Comparison of ENCODE assay signal across 8 cellular contexts in genomic region chr2:109614715-109615636, GRCh38. TPM values are rescaled to one million over a fixed set of nuclear protein-coding genes. Genes with fewer than 3 reads are reported as not detected.
A peak's percentile ranks its signal among the peaks of the same experiment; 100 is the strongest.
DNase-seq lines count a peak whose midpoint lies in the region; ATAC-seq, FAIRE-seq and TF ChIP-seq lines count a peak whose summit lies in the region.

No MANE protein-coding gene starts in this region.

- CTCF ChIA-PET in WTC11 (lab: Charles Lee), result interaction anchor here (1.1 to 2.6 kb wide), 3 partner anchors 48 to 101 kb away, joined by 3 to 20 read pairs (median 5); no protein-coding TSS in a partner anchor

- peak overlapping the region; percentile 83 for H3K4me3 Mint-ChIP-seq in WTC11

- no peak overlapping the region for H3K27ac Mint-ChIP-seq in WTC11

- no peaks in the 10 kb centered on the region for H3K36me3 Mint-ChIP-seq in WTC11

- 1% methylated on average over 86 of the region's 90 CpGs for WGBS in smooth muscle cell (ENCODE audit: low lambda C conversion rate)

- peak overlapping the region; percentile 44 for H3K9ac ChIP-seq in smooth muscle cell (ENCODE audit: low read depth)

- peaks cover 54% of the 10 kb centered on the region for H4K20me1 ChIP-seq in smooth muscle cell (ENCODE audit: low read depth)

- ATAC-seq in WTC11, result no peak
- ATAC-seq in HG03159 (IDR thresholded peaks at IDR 0.05; ENCODE audit: unreplicated experiment), result no peak

- H3K27ac ChIP-seq in smooth muscle cell (ENCODE audit: low read depth), result peak overlapping the region; percentile 57

- H3F3A ChIP-seq in smooth muscle cell (ENCODE audit: low read depth), result peaks cover 19% of the 10 kb centered on the region

- H2AFZ ChIP-seq in smooth muscle cell (ENCODE audit: low read depth), result no peak overlapping the region

- POLR2A ChIA-PET in WTC11 (lab: Charles Lee), result interaction anchor here (0.6 to 1.9 kb wide), 7 partner anchors 14 to 79 kb away, joined by 3 to 8 read pairs (median 4); no protein-coding TSS in a partner anchor

- DNase-seq in NCI-H524 (lab: John Stamatoyannopoulos, UW) (peak; percentile 12 to 16), NCI-H524 treated with DMSO at 0.1 percent for 48 hours (lab: John Stamatoyannopoulos, UW) (no peak), WTC11 (ENCODE audit: low spot score) (peak; percentile 36), smooth muscle cell (lab: John Stamatoyannopoulos, UW; ENCODE audit: unreplicated experiment) (no peak), ureter (ENCODE audit: low spot score) (no peak), GM12891 (ENCODE audit: insufficient read length, low spot score) (no peak)

- H3K27me3 ChIP-seq in smooth muscle cell (ENCODE audit: low read depth), result no peaks in the 10 kb centered on the region

- TF ChIP-seq CTCF in WTC11 (IDR thresholded peaks at IDR 0.05) (no peak), smooth muscle cell (IDR thresholded peaks at IDR 0.05; ENCODE audit: borderline replicate concordance, insufficient read depth, poor library complexity, severe bottlenecking) (no peak)

- peaks cover 37% of the 10 kb centered on the region for H3K4me1 Mint-ChIP-seq in WTC11

- H3K9me3 ChIP-seq in smooth muscle cell (replicated peaks; ENCODE audit: low read depth), result no peaks in the 10 kb centered on the region

- no peaks in the 10 kb centered on the region for H3K9me3 Mint-ChIP-seq in WTC11

- no peak for TF ChIP-seq POLR2A in GM12891 (IDR thresholded peaks at IDR 0.05; ENCODE audit: low read depth, low read length)

- H3K4me3 ChIP-seq in iPS-11a (ENCODE audit: low read depth, low read length), result peak overlapping the region; percentile 54
- peak overlapping the region; percentile 87 for H3K4me3 ChIP-seq in smooth muscle cell

- peaks cover 22% of the 10 kb centered on the region for H3K4me1 ChIP-seq in smooth muscle cell (ENCODE audit: low read depth)

- H3K36me3 ChIP-seq in smooth muscle cell (ENCODE audit: low read depth), result no peaks in the 10 kb centered on the region

- peak overlapping the region; percentile 92 for H3K4me2 ChIP-seq in smooth muscle cell

- H3K27me3 Mint-ChIP-seq in WTC11 (ENCODE audit: low read depth), result peaks cover 14% of the 10 kb centered on the region

- peaks cover 60% of the 10 kb centered on the region for H3K79me2 ChIP-seq in smooth muscle cell (ENCODE audit: low read depth)

- no peak for FAIRE-seq in GM12891 (lab: Jason Lieb, UNC)

TF ChIP-seq in WTC11, 78 proteins besides CTCF, POLR2A, EP300 and RAD21 (continues in another document):
- TF ChIP-seq TEAD4 (CRISPR knock-in tag; IDR thresholded peaks at IDR 0.05), result peak; percentile 72; the same call in 1 of the 2 replicates
- TF ChIP-seq ESRRA (CRISPR knock-in tag; IDR thresholded peaks at IDR 0.05; ENCODE audit: borderline replicate concordance), result peak; percentile 75
- no peak for TF ChIP-seq ZNF423 (CRISPR knock-in tag; IDR thresholded peaks at IDR 0.05)
- TF ChIP-seq PRDM15 (CRISPR knock-in tag; IDR thresholded peaks at IDR 0.05), result peak; percentile 31; the same call in 1 of the 2 replicates
- TF ChIP-seq ZMAT4 (CRISPR knock-in tag; IDR thresholded peaks at IDR 0.05), result no peak

TF ChIP-seq in GM12891, 5 proteins besides CTCF, POLR2A, EP300 and RAD21:
- no peak for TF ChIP-seq POU2F2 (IDR thresholded peaks at IDR 0.05; ENCODE audit: low read depth, low read length)
- TF ChIP-seq SPI1 (IDR thresholded peaks at IDR 0.05; ENCODE audit: low read depth, low read length), result no peak
- TF ChIP-seq PAX5 (IDR thresholded peaks at IDR 0.05; ENCODE audit: insufficient read depth, low read length, severe bottlenecking), result no peak
- TF ChIP-seq TAF1 (IDR thresholded peaks at IDR 0.05; ENCODE audit: low read depth, low read length), result no peak
- no peak for TF ChIP-seq POLR2AphosphoS5 (IDR thresholded peaks at IDR 0.05; ENCODE audit: low read depth, low read length)

RNA-seq across cellular contexts. Expression of gene SOWAHC, which starts 0.8 kb away (rescaled TPM):
- total RNA-seq in WTC11 (2021), result 14.2 to 18.6 TPM (median 14.5 TPM) in 3 replicates
- total RNA-seq in smooth muscle cell, result 31.2 and 31.3 TPM in 2 replicates
- polyA plus RNA-seq in smooth muscle cell, result 20.2 and 24.4 TPM in 2 replicates
- total RNA-seq in ureter, result 19.6 TPM
- polyA plus RNA-seq in GM12891 (2012; ENCODE audit: low read depth, missing spikeins), result 0.19 TPM

RNA-seq across cellular contexts. Expression of gene SEPTIN10, which starts 1.2 kb away (rescaled TPM):
- total RNA-seq in WTC11 (2021) (86.8 to 92.1 TPM (median 90.1 TPM) in 3 replicates), smooth muscle cell (92.1 and 102 TPM in 2 replicates), ureter (91.7 TPM)
- 39.2 and 48.8 TPM in 2 replicates for polyA plus RNA-seq in smooth muscle cell
- 1.6 TPM for polyA plus RNA-seq in GM12891 (2012; ENCODE audit: low read depth, missing spikeins)

Comparison
In these comparisons a context has a peak if more than half of its experiments do, and no peak if none do; other contexts are left out.
1. DNase-seq: peak in NCI-H524 (2 of 2) and WTC11 (single experiment); none in NCI-H524 treated with DMSO at 0.1 percent for 48 hours (single experiment), smooth muscle cell (single experiment), ureter (single experiment) and GM12891 (single experiment).